ENCODE assay signal across 8 cellular contexts in the genomic region with DNA sequence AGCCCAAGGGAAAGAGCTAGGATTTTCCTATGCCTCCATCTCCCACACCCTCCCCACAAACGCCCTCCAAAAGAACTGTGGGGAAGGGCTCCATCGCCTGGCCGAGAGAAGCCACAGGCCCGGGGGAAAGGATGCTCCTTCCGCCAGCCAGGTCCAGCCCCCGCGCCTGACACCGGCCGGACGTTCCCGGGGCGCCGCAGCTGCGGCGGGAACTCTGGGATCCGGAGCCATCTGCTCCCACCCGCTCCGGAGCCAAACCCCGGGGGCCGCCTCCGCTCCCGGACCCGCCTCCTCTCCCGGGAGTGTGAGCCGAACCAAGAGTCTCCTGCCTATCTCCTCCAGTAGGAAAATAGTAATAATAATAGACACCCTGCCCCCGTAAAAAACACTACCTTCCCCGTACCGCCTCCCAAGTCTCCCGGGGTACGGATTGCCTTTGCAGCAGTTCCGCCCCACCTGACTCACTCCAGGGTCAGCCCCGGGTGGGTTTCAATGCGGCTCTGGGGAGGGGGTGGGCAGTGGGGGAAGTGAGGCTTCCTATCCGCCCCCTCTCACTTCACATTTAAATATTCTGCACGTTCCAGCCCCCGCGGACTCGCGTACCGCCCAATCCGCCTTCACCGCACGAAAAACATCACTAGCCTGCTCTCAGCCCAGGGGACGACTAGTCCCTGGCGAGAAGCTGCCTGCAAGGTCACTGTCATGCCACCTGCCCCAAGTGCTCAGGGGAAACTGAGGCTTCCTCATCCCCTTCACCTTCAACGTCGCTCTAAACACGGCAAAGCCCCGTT. TPM values are rescaled to one million over a fixed set of nuclear protein-coding genes. Genes with fewer than 3 reads are reported as not detected.
A peak's percentile ranks its signal among the peaks of the same experiment; 100 is the strongest.
DNase-seq lines count a peak whose midpoint lies in the region; ATAC-seq, FAIRE-seq and TF ChIP-seq lines count a peak whose summit lies in the region.

No MANE protein-coding gene starts in this region.

- H3K79me2 ChIP-seq in PC-9 (ENCODE audit: low read depth) (no peaks in the 10 kb centered on the region), fibroblast of lung (ENCODE audit: control insufficient read depth, insufficient read depth, low read length) (no peaks in the 10 kb centered on the region)

- H3K27me3 ChIP-seq in PC-9 (ENCODE audit: insufficient read depth, low read depth) (peaks cover 17% of the 10 kb centered on the region), fibroblast of lung (ENCODE audit: control insufficient read depth, insufficient read depth, low read length) (peaks cover 76% of the 10 kb centered on the region), pancreas (peaks cover 0 to 12% (median 0%) of the 10 kb centered on the region in 4 donors)

- H3K4me2 ChIP-seq in PC-9 (peak overlapping the region; percentile 23; the same call in 1 of the 2 replicates), fibroblast of lung (ENCODE audit: extremely low read depth, insufficient read depth, low read length) (peak overlapping the region; percentile 52)

- H4K20me1 ChIP-seq in PC-9 (ENCODE audit: insufficient read depth) (no peaks in the 10 kb centered on the region), fibroblast of lung (ENCODE audit: control insufficient read depth, extremely low read depth, insufficient read depth, low read length) (no peaks in the 10 kb centered on the region)

- FAIRE-seq in pancreas (lab: Jason Lieb, UNC), result no peak

- no peaks in the 10 kb centered on the region for H3K36me3 ChIP-seq in PC-9 (ENCODE audit: low read depth)
- H3K36me3 ChIP-seq in fibroblast of lung (ENCODE audit: control insufficient read depth, insufficient read depth, low read length), result no peaks in the 10 kb centered on the region
- H3K36me3 ChIP-seq in pancreas, result no peaks in the 10 kb centered on the region

- intact Hi-C loops in PC-9 (cut with micrococcal nuclease; ENCODE audit: unreplicated experiment), result no loop called here
- intact Hi-C loops in pancreas (cut with DNase I), result no loop called here

- POLR2A ChIA-PET in PC-9 (lab: Charles Lee; ENCODE audit: unreplicated experiment), result interaction anchor here (0.6 kb wide), 1 partner anchor 10 kb away, joined by 3 read pairs; no protein-coding TSS in a partner anchor

- WGBS in pancreas, 2 donors, result 6 to 7% methylated on average over 47 to 49 of the region's 49 CpGs

- H3K4me1 ChIP-seq in PC-9 (replicated peaks; ENCODE audit: insufficient read depth), result no peaks in the 10 kb centered on the region
- peaks cover 3% of the 10 kb centered on the region for H3K4me1 ChIP-seq in fibroblast of lung (ENCODE audit: control insufficient read depth, extremely low read depth, insufficient read depth, low read length)
- peaks cover 9 to 15% (median 13%) of the 10 kb centered on the region in 3 donors for H3K4me1 ChIP-seq in pancreas

- peak; percentile 69 for DNase-seq in ELR (ENCODE audit: low read depth)
- peak in 1 of 2 experiments; percentile 24 for DNase-seq in PC-9
- peak in 1 of 2 donors; percentile 15 for DNase-seq in fibroblast of lung (ENCODE audit: low read depth in 2 of 2)
- DNase-seq in pancreas, result peak in 1 of 6 donors; percentile 69
- no peak for DNase-seq in NCI-H1105 treated with DMSO at 0.1 percent for 48 hours (lab: John Stamatoyannopoulos, UW)
- DNase-seq in AML-193 (lab: John Stamatoyannopoulos, UW), result no peak
- no peak for DNase-seq in activated naive CD4-positive, alpha-beta T cell treated with Interleukin-2 at 50 U/mL for 16 hours
- DNase-seq in activated effector memory CD4-positive, alpha-beta T cell treated with anti-CD3 and anti-CD28 coated beads, Interleukin-2, amount 50 U/mL, for 16 hours, result no peak

- TF ChIP-seq CTCF in PC-9 (conservative IDR thresholded peaks at IDR 0.05), result no peak
- TF ChIP-seq CTCF in fibroblast of lung (conservative IDR thresholded peaks at IDR 0.05 in 1 of 2, IDR thresholded peaks at IDR 0.05 in 1 of 2; ENCODE audit: low read depth in 1 of 2, low read length in 2 of 2), result peak; percentile 19 to 45
- TF ChIP-seq CTCF in pancreas (IDR thresholded peaks at IDR 0.05), result no peak

- peaks cover 5% of the 10 kb centered on the region; the same call in 1 of the 2 replicates for H3F3A ChIP-seq in PC-9 (ENCODE audit: insufficient read depth, low read depth)

- H3K9me3 ChIP-seq in PC-9 (ENCODE audit: insufficient read depth, low read depth) (no peaks in the 10 kb centered on the region), fibroblast of lung (ENCODE audit: control insufficient read depth, insufficient read depth, low read depth, low read length) (no peaks in the 10 kb centered on the region), pancreas (no peaks in the 10 kb centered on the region)

- H2AFZ ChIP-seq in PC-9 (no peak overlapping the region), fibroblast of lung (ENCODE audit: low read length) (no peak overlapping the region)

- BruUV-seq in PC-9 (replicated peaks; lab: Mats Ljungman, UMichigan), result no TSS peak

- H3K27ac ChIP-seq in PC-9 (no peak overlapping the region), fibroblast of lung (ENCODE audit: insufficient read depth, low read length) (no peak overlapping the region), pancreas (no peak overlapping the region)

- CTCF ChIA-PET in PC-9 (lab: Charles Lee), result interaction anchor here (0.5 to 0.7 kb wide), 2 partner anchors 281 to 477 kb away, joined by 5 to 8 read pairs; a partner anchor contains a TSS

- no peak overlapping the region for H3K9ac ChIP-seq in fibroblast of lung (ENCODE audit: insufficient read depth, low read length)

- H3K9me2 ChIP-seq in PC-9 (ENCODE audit: insufficient read depth), result no peaks in the 10 kb centered on the region

- no peak overlapping the region for H3K4me3 ChIP-seq in PC-9
- H3K4me3 ChIP-seq in fibroblast of lung (replicated peaks in 1 of 4; ENCODE audit: control extremely low read depth in 1 of 4, insufficient read depth in 1 of 4, low read depth in 3 of 4, low read length in 4 of 4), result peak overlapping the region in 1 of 4 experiments; percentile 28
- peak overlapping the region in 1 of 4 donors; percentile 14 for H3K4me3 ChIP-seq in pancreas

- ATAC-seq in pancreas, result peak in 3 of 4 donors; percentile 55 to 57 (median 57)

RNA-seq across cellular contexts. Expression of a gene that starts 2.4 kb away (rescaled TPM):
- total RNA-seq in PC-9 (2021) (0.40 and 0.50 TPM in 2 replicates), fibroblast of lung (under 0.01 and 0.17 TPM in 2 replicates), pancreas (1 to 10 TPM in 1 of 6 donors, under 1 TPM in 5; 0.24 to 1.2 (median 0.72) TPM)
- polyA plus RNA-seq in fibroblast of lung (0.02 and 0.05 TPM in 2 replicates), pancreas (1 to 10 TPM in 1 of 2 donors, under 1 TPM in 1; 0.87 to 3.0 TPM)
- 0.08 and 0.20 TPM in 2 replicates for polyA plus RNA-seq in fibroblast of lung (2012)
- polyA minus RNA-seq in fibroblast of lung (ENCODE audit: low replicate concordance), result 0.35 TPM in 1 of 2 replicates, not detected in the other

RNA-seq across cellular contexts. Expression of a gene that starts 8.7 kb away (rescaled TPM):
- total RNA-seq in PC-9 (2021), result 18.2 and 22.5 TPM in 2 replicates
- total RNA-seq in fibroblast of lung, result 55.7 and 99.6 TPM in 2 replicates
- polyA plus RNA-seq in fibroblast of lung, result 42.8 and 53.6 TPM in 2 replicates
- 31.3 and 34.5 TPM in 2 replicates for polyA plus RNA-seq in fibroblast of lung (2012)
- polyA minus RNA-seq in fibroblast of lung (ENCODE audit: low replicate concordance), result 34.6 and 77.4 TPM in 2 replicates
- total RNA-seq in pancreas, result 10 to 100 TPM; 12.2 to 17.9 (median 14.5) TPM
- 10 to 100 TPM; 13.0 to 29.8 TPM for polyA plus RNA-seq in pancreas

RNA-seq across cellular contexts. Expression of a gene that starts 16.0 kb away (rescaled TPM):
- 156 and 194 TPM in 2 replicates for total RNA-seq in PC-9 (2021)
- 183 and 257 TPM in 2 replicates for total RNA-seq in fibroblast of lung
- polyA plus RNA-seq in fibroblast of lung, result 233 and 324 TPM in 2 replicates
- 130 and 187 TPM in 2 replicates for polyA plus RNA-seq in fibroblast of lung (2012)
- 210 and 282 TPM in 2 replicates for polyA minus RNA-seq in fibroblast of lung (ENCODE audit: low replicate concordance)
- 10 to 100 TPM; 30.6 to 48.5 (median 40.3) TPM for total RNA-seq in pancreas
- polyA plus RNA-seq in pancreas, result 10 to 100 TPM; 26.7 to 43.4 TPM

RNA-seq across cellular contexts. Expression of a gene that starts 18.8 kb away (rescaled TPM):
- total RNA-seq in PC-9 (2021), result 18.9 and 21.2 TPM in 2 replicates
- 2.6 and 3.8 TPM in 2 replicates for total RNA-seq in fibroblast of lung
- 4.8 and 5.6 TPM in 2 replicates for polyA plus RNA-seq in fibroblast of lung
- 5.1 and 5.4 TPM in 2 replicates for polyA plus RNA-seq in fibroblast of lung (2012)
- 4.4 and 7.2 TPM in 2 replicates for polyA minus RNA-seq in fibroblast of lung (ENCODE audit: low replicate concordance)
- 10 to 100 TPM in 1 of 6 donors, 1 to 10 TPM in 5; 6.7 to 11.3 (median 7.6) TPM for total RNA-seq in pancreas
- polyA plus RNA-seq in pancreas, result 10 to 100 TPM; 17.2 to 32.5 TPM

RNA-seq across cellular contexts. Expression of a gene that starts 30.7 kb away (rescaled TPM):
- 1.6 and 1.8 TPM in 2 replicates for total RNA-seq in PC-9 (2021)
- under 0.01 and 0.17 TPM in 2 replicates for total RNA-seq in fibroblast of lung
- polyA plus RNA-seq in fibroblast of lung, result 0.26 and 0.29 TPM in 2 replicates
- polyA plus RNA-seq in fibroblast of lung (2012), result 0.09 and 0.21 TPM in 2 replicates
- polyA minus RNA-seq in fibroblast of lung (ENCODE audit: low replicate concordance), result not detected in 2 replicates
- total RNA-seq in pancreas, result 1 to 10 TPM; 2.1 to 5.8 (median 3.8) TPM
- 1 to 10 TPM; 1.6 to 3.3 TPM for polyA plus RNA-seq in pancreas

Comparison
In these comparisons a context has a peak if more than half of its experiments do, and no peak if none do; other contexts are left out.
1. CTCF ChIP-seq: peak in fibroblast of lung (2 of 2); none in PC-9 (single experiment) and pancreas (0 of 4).